Comparison of ENCODE assay signal across 1 cellular context in the genomic region with DNA sequence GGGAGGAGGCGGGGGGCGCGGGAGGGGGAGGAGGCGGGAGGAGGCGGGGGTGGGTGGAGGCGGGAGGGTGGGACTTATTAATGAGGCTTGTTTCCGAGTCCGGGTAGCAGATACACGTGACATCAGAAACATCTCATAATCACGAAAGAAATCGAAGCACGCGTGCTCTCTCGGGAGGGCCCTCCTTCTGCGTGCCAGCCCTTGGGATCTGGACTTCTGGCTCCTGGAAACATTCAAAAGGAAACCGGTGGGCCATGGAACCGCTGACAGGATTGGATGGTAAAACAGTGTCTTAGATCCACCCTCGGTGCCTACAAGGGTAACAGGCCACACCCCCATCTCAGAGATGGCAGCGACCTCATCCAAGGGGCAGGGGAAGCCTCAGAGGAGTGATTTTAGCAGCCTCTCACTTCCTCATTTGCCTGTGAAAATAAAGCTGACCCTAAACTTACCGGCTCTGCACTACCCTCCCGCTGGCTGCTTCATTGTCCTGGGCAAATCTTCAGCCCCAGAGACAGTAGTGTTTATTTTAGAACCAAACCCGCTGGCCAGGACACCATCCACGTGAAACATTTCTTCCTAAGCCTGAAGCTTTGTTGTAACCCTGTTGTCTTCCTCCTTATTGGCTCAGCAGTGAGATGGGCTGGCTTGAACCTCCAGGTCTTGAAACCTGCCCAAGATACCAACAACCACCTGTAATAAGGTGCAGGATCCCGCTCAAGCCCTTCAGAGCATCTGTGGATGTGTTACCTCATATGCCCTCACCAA.
TF ChIP-seq lines count a peak whose summit lies in the region.

No MANE protein-coding gene starts in this region.

TF ChIP-seq in HEK293, 187 proteins besides CTCF, POLR2A, EP300 and RAD21 (continued from another document):
- peak; percentile 92 for TF ChIP-seq PRDM10 (tag by site-specific recombination; IDR thresholded peaks at IDR 0.05)
- TF ChIP-seq ZBTB48 (tag by site-specific recombination; IDR thresholded peaks at IDR 0.05): 0 out of 2 replicates have a peak, but pooled peaks have one; percentile 56
- TF ChIP-seq ZFP37 (tag by site-specific recombination; IDR thresholded peaks at IDR 0.05): no peak
- peak; percentile 70 for TF ChIP-seq ZNF629 (tag by site-specific recombination; IDR thresholded peaks at IDR 0.05)
- TF ChIP-seq ZNF112 (tag by site-specific recombination; IDR thresholded peaks at IDR 0.05): no peak
- peak; percentile 17; the same call in 1 of the 2 replicates for TF ChIP-seq OSR2 (tag by site-specific recombination; IDR thresholded peaks at IDR 0.05)
- no peak for TF ChIP-seq PATZ1 (tag by site-specific recombination; IDR thresholded peaks at IDR 0.05)
- peak; percentile 73 for TF ChIP-seq SCRT2 (tag by site-specific recombination; IDR thresholded peaks at IDR 0.05)
- TF ChIP-seq ZNF341 (tag by site-specific recombination; IDR thresholded peaks at IDR 0.05; ENCODE audit: low read depth): peak; percentile 39
- peak; percentile 40; the same call in 1 of the 2 replicates for TF ChIP-seq SP2 (tag by site-specific recombination; IDR thresholded peaks at IDR 0.05)
